Comparison of ENCODE assay signal across 8 cellular contexts in the genomic region with DNA sequence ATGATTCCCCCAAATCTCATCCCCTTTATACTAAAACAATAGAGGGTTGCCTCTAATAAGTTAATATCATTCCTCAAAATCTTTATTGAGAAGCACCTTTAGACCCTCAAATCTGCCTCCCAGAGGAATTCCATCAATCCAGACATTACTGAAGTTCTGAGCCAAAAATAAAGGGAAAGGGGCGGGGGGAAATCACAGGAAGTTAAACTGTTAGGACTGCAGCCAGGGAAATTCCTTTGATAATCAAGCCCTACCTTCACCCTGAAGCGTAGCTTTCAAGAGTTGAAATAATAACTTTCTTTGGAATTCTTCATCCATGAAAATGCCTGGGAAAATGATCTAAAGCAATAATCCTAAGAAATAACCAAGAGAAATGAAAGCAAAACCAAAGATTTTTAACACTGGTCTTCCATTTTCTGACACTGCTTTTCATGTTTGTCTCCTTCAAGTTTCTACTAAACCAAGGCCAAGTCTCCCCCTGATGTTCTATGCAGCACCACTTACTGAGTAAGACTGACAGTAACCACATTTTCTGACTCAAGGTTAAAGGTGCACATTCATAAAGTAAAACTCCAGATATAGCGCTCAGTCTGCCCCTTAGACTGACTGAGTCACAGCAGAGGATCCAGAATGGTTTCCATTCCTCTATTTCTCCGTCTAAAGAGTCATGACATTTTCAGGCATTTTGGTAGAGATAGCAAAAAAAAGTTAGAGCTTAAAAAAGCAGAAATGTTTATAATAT.
DNase-seq lines count a peak whose midpoint lies in the region; ATAC-seq, FAIRE-seq and TF ChIP-seq lines count a peak whose summit lies in the region.

No MANE protein-coding gene starts in this region.

- peak overlapping the region; percentile 63 to 89 for H3K27ac ChIP-seq in kidney (ENCODE audit: low read depth in 2 of 2, low read length in 2 of 2)
- H3K27ac ChIP-seq in upper lobe of right lung, result peak overlapping the region; percentile 85

- intact Hi-C loops in kidney (cut with DNase I) (no loop called here), upper lobe of right lung (cut with DNase I) (no loop called here)

- no peaks in the 10 kb centered on the region for H3K9me3 Mint-ChIP-seq in activated naive CD4-positive, alpha-beta T cell treated with anti-CD3 and anti-CD28 coated beads, Interleukin-2, amount 50 U/mL, for 72 hours
- H3K9me3 Mint-ChIP-seq in activated T-helper 17 cell treated with anti-CD3 and anti-CD28 coated beads, Interleukin-2, amount 50 U/mL, for 72 hours, result no peaks in the 10 kb centered on the region

- H3K4me1 ChIP-seq in kidney (ENCODE audit: control insufficient read depth in 1 of 2, insufficient read depth in 1 of 2, low read depth in 1 of 2, low read length in 2 of 2) (peaks cover 0 to 5% of the 10 kb centered on the region in 2 donors), upper lobe of right lung (peaks cover 18% of the 10 kb centered on the region)

- FAIRE-seq in kidney (lab: Jason Lieb, UNC), result no peak

- no peak overlapping the region for H3K4me3 Mint-ChIP-seq in activated T-helper 17 cell treated with anti-CD3 and anti-CD28 coated beads, Interleukin-2, amount 50 U/mL, for 72 hours

- peak overlapping the region; percentile 19 to 41 for H3K9ac ChIP-seq in kidney (ENCODE audit: low read length in 2 of 2)

- H3K27me3 ChIP-seq in upper lobe of right lung, result no peaks in the 10 kb centered on the region

- peaks cover 3% of the 10 kb centered on the region for H3K27me3 Mint-ChIP-seq in activated T-helper 17 cell treated with anti-CD3 and anti-CD28 coated beads, Interleukin-2, amount 50 U/mL, for 72 hours

- H3K36me3 ChIP-seq in kidney (ENCODE audit: control insufficient read depth in 1 of 2, insufficient read depth in 2 of 2, low read length in 2 of 2) (no peaks in the 10 kb centered on the region), upper lobe of right lung (no peaks in the 10 kb centered on the region)

- H3K27ac Mint-ChIP-seq in activated naive CD4-positive, alpha-beta T cell treated with anti-CD3 and anti-CD28 coated beads, Interleukin-2, amount 50 U/mL, for 72 hours, result no peak overlapping the region
- no peak overlapping the region for H3K27ac Mint-ChIP-seq in activated T-helper 17 cell treated with anti-CD3 and anti-CD28 coated beads, Interleukin-2, amount 50 U/mL, for 72 hours

- peak; percentile 87 to 100 for ATAC-seq in activated naive CD4-positive, alpha-beta T cell treated with anti-CD3 and anti-CD28 coated beads, Interleukin-2, amount 50 U/mL, for 72 hours
- ATAC-seq in HG03103 (IDR thresholded peaks at IDR 0.05; ENCODE audit: low read depth, unreplicated experiment), result peak; percentile 90
- ATAC-seq in activated T-helper 17 cell treated with anti-CD3 and anti-CD28 coated beads, Interleukin-2, amount 50 U/mL, for 72 hours (replicated peaks), result peak; percentile 71
- peak; percentile 25 for ATAC-seq in upper lobe of right lung

- no peak for TF ChIP-seq CTCF in kidney (IDR thresholded peaks at IDR 0.05; ENCODE audit: borderline replicate concordance, extremely low read depth, insufficient read depth)
- no peak for TF ChIP-seq CTCF in upper lobe of right lung (IDR thresholded peaks at IDR 0.05)

- no peak for DNase-seq in activated naive CD4-positive, alpha-beta T cell treated with anti-CD3 and anti-CD28 coated beads, Interleukin-2, amount 50 U/mL, for 72 hours (ENCODE audit: low spot score in 2 of 2)
- DNase-seq in activated naive CD4-positive, alpha-beta T cell treated with Interleukin-2 at 50 U/mL for 16 hours, result no peak
- DNase-seq in kidney (no peak), upper lobe of right lung (no peak), inferior parietal cortex (ENCODE audit: extremely low spot score) (no peak), GDM1 (lab: John Stamatoyannopoulos, UW) (no peak)

- no peaks in the 10 kb centered on the region for H3K4me1 Mint-ChIP-seq in activated T-helper 17 cell treated with anti-CD3 and anti-CD28 coated beads, Interleukin-2, amount 50 U/mL, for 72 hours

- H3K4me3 ChIP-seq in kidney (ENCODE audit: low read length in 2 of 2) (peak overlapping the region; percentile 42 to 43), upper lobe of right lung (peak overlapping the region; percentile 32)

- H3K36me3 Mint-ChIP-seq in activated naive CD4-positive, alpha-beta T cell treated with anti-CD3 and anti-CD28 coated beads, Interleukin-2, amount 50 U/mL, for 72 hours, result no peaks in the 10 kb centered on the region
- H3K36me3 Mint-ChIP-seq in activated T-helper 17 cell treated with anti-CD3 and anti-CD28 coated beads, Interleukin-2, amount 50 U/mL, for 72 hours (ENCODE audit: low read depth), result no peaks in the 10 kb centered on the region

- H3K9me3 ChIP-seq in kidney (ENCODE audit: control insufficient read depth in 1 of 2, low read length in 2 of 2) (no peaks in the 10 kb centered on the region), upper lobe of right lung (no peaks in the 10 kb centered on the region)

Comparison
In these comparisons a context has a peak if more than half of its experiments do, and no peak if none do; other contexts are left out.
1. ATAC-seq: peak in every context shown above with its lines; median percentile 94 in activated naive CD4-positive, alpha-beta T cell treated with anti-CD3 and anti-CD28 coated beads, Interleukin-2, amount 50 U/mL, for 72 hours; 90 in HG03103; 71 in activated T-helper 17 cell treated with anti-CD3 and anti-CD28 coated beads, Interleukin-2, amount 50 U/mL, for 72 hours; 25 in upper lobe of right lung.